ENCODE assay signal across 1 cellular context in genomic region chr2:113965644-113966043, GRCh38.
A peak's percentile ranks its signal among the peaks of the same experiment; 100 is the strongest.
TF ChIP-seq lines count a peak whose summit lies in the region.

No MANE protein-coding gene starts in this region.

TF ChIP-seq in HepG2, 621 proteins besides CTCF, POLR2A, EP300 and RAD21 (continued from another document and continues in another):
- TF ChIP-seq, protein P1, sequence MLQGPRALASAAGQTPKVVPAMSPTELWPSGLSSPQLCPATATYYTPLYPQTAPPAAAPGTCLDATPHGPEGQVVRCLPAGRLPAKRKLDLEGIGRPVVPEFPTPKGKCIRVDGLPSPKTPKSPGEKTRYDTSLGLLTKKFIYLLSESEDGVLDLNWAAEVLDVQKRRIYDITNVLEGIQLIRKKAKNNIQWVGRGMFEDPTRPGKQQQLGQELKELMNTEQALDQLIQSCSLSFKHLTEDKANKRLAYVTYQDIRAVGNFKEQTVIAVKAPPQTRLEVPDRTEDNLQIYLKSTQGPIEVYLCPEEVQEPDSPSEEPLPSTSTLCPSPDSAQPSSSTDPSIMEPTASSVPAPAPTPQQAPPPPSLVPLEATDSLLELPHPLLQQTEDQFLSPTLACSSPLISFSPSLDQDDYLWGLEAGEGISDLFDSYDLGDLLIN (CRISPR knock-in tag; IDR thresholded peaks at IDR 0.05; ENCODE audit: borderline replicate concordance), result no peak
- TF ChIP-seq NR2F6 (IDR thresholded peaks at IDR 0.05), result no peak
- peak; percentile 52; the same call in 1 of the 2 replicates for TF ChIP-seq NR2F6 (CRISPR knock-in tag; IDR thresholded peaks at IDR 0.05)
- TF ChIP-seq MAF1 (CRISPR knock-in tag; IDR thresholded peaks at IDR 0.05; ENCODE audit: borderline replicate concordance), result no peak
- TF ChIP-seq TSC22D2 (CRISPR knock-in tag; IDR thresholded peaks at IDR 0.05; ENCODE audit: borderline replicate concordance), result no peak
- TF ChIP-seq CREBL2 (CRISPR knock-in tag; IDR thresholded peaks at IDR 0.05; ENCODE audit: borderline replicate concordance), result no peak
- no peak for TF ChIP-seq NR2F2 (IDR thresholded peaks at IDR 0.05; ENCODE audit: borderline replicate concordance, low read depth)
- TF ChIP-seq KLF15 (CRISPR knock-in tag; IDR thresholded peaks at IDR 0.05; ENCODE audit: borderline replicate concordance), result no peak
- peak; percentile 96 for TF ChIP-seq STAG1 (CRISPR knock-in tag; IDR thresholded peaks at IDR 0.05)
- TF ChIP-seq ZBTB7B (CRISPR knock-in tag; IDR thresholded peaks at IDR 0.05), result no peak
- TF ChIP-seq ZSCAN25 (CRISPR knock-in tag; IDR thresholded peaks at IDR 0.05), result no peak
- TF ChIP-seq, protein P2, sequence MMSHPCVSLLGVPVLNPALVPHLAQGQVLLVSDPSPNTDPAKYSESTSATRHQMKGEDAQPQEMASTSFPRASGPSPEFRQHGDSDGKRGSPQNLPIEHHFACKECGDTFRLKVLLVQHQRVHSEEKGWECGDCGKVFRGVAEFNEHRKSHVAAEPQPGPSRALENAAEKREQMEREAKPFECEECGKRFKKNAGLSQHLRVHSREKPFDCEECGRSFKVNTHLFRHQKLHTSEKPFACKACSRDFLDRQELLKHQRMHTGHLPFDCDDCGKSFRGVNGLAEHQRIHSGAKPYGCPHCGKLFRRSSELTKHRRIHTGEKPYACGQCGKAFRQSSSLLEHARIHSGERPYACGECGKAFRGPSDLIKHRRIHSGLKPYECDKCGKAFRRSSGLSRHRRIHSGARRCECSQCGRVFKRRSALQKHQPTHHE (CRISPR knock-in tag; IDR thresholded peaks at IDR 0.05; ENCODE audit: borderline replicate concordance), result no peak
- TF ChIP-seq SMYD3 (CRISPR knock-in tag; IDR thresholded peaks at IDR 0.05), result no peak
- no peak for TF ChIP-seq HNF1B (CRISPR knock-in tag; IDR thresholded peaks at IDR 0.05)
- no peak for TF ChIP-seq ONECUT2 (CRISPR knock-in tag; IDR thresholded peaks at IDR 0.05)
- no peak for TF ChIP-seq BRD4 (CRISPR knock-in tag; IDR thresholded peaks at IDR 0.05)
- no peak for TF ChIP-seq FOXM1 (CRISPR knock-in tag; IDR thresholded peaks at IDR 0.05)
- TF ChIP-seq ZNF614 (CRISPR knock-in tag; IDR thresholded peaks at IDR 0.05; ENCODE audit: borderline replicate concordance), result peak; percentile 47; the same call in 1 of the 2 replicates
- peak; percentile 51; the same call in 1 of the 2 replicates for TF ChIP-seq ZKSCAN8 (CRISPR knock-in tag; IDR thresholded peaks at IDR 0.05; ENCODE audit: borderline replicate concordance)
- no peak for TF ChIP-seq HNF4A (CRISPR knock-in tag; IDR thresholded peaks at IDR 0.05)
- TF ChIP-seq SP4 (CRISPR knock-in tag; IDR thresholded peaks at IDR 0.05), result no peak
- TF ChIP-seq ZFP1 (CRISPR knock-in tag; IDR thresholded peaks at IDR 0.05), result no peak
- no peak for TF ChIP-seq PLSCR1 (CRISPR knock-in tag; IDR thresholded peaks at IDR 0.05; ENCODE audit: borderline replicate concordance)
- no peak for TF ChIP-seq AGO2 (optimal IDR thresholded peaks at IDR 0.05; ENCODE audit: low read depth, low read length)
- TF ChIP-seq SETDB1 (CRISPR knock-in tag; IDR thresholded peaks at IDR 0.05; ENCODE audit: borderline replicate concordance), result no peak
- TF ChIP-seq MAFF (IDR thresholded peaks at IDR 0.05; ENCODE audit: low read depth, low read length), result no peak
- no peak for TF ChIP-seq SP1 (IDR thresholded peaks at IDR 0.05)
- no peak for TF ChIP-seq SP1 (CRISPR knock-in tag; IDR thresholded peaks at IDR 0.05)
- TF ChIP-seq ZNF317 (CRISPR knock-in tag; IDR thresholded peaks at IDR 0.05), result peak; percentile 80
- TF ChIP-seq DMAP1 (CRISPR knock-in tag; IDR thresholded peaks at IDR 0.05), result no peak
- TF ChIP-seq TBL1XR1 (IDR thresholded peaks at IDR 0.05; ENCODE audit: borderline replicate concordance, low read length, partially characterized antibody), result no peak
- TF ChIP-seq STAT6 (CRISPR knock-in tag; IDR thresholded peaks at IDR 0.05; ENCODE audit: borderline replicate concordance), result no peak
- no peak for TF ChIP-seq NONO (IDR thresholded peaks at IDR 0.05)
- TF ChIP-seq NONO (CRISPR knock-in tag; conservative IDR thresholded peaks at IDR 0.05), result no peak
- TF ChIP-seq GLMP (CRISPR knock-in tag; IDR thresholded peaks at IDR 0.05; ENCODE audit: borderline replicate concordance), result no peak
- TF ChIP-seq SMAD1 (CRISPR knock-in tag; IDR thresholded peaks at IDR 0.05; ENCODE audit: borderline replicate concordance, low read depth), result no peak
- TF ChIP-seq RORA (CRISPR knock-in tag; IDR thresholded peaks at IDR 0.05), result no peak
- TF ChIP-seq ZNF556 (CRISPR knock-in tag; IDR thresholded peaks at IDR 0.05; ENCODE audit: borderline replicate concordance), result no peak
- 0 out of 2 replicates have a peak, but pooled peaks have one; percentile 61 for TF ChIP-seq ZNF124 (CRISPR knock-in tag; IDR thresholded peaks at IDR 0.05)
- no peak for TF ChIP-seq MAZ (IDR thresholded peaks at IDR 0.05; ENCODE audit: borderline replicate concordance, low read depth, low read length)
- TF ChIP-seq MAZ (CRISPR knock-in tag; IDR thresholded peaks at IDR 0.05; ENCODE audit: low read depth), result no peak
- no peak for TF ChIP-seq ZC3H13 (CRISPR knock-in tag; IDR thresholded peaks at IDR 0.05)
- no peak for TF ChIP-seq ATM (IDR thresholded peaks at IDR 0.05; ENCODE audit: borderline replicate concordance)
- TF ChIP-seq PREB (CRISPR knock-in tag; IDR thresholded peaks at IDR 0.05), result no peak
- TF ChIP-seq ZNF770 (CRISPR knock-in tag; IDR thresholded peaks at IDR 0.05), result no peak
- no peak for TF ChIP-seq ZNF383 (CRISPR knock-in tag; IDR thresholded peaks at IDR 0.05; ENCODE audit: borderline replicate concordance)
- no peak for TF ChIP-seq TRAFD1 (CRISPR knock-in tag; IDR thresholded peaks at IDR 0.05; ENCODE audit: borderline replicate concordance)
- TF ChIP-seq ZNF720 (CRISPR knock-in tag; IDR thresholded peaks at IDR 0.05), result no peak
- TF ChIP-seq MBD4 (IDR thresholded peaks at IDR 0.05; ENCODE audit: borderline replicate concordance, low read length), result no peak
- TF ChIP-seq, protein P3, sequence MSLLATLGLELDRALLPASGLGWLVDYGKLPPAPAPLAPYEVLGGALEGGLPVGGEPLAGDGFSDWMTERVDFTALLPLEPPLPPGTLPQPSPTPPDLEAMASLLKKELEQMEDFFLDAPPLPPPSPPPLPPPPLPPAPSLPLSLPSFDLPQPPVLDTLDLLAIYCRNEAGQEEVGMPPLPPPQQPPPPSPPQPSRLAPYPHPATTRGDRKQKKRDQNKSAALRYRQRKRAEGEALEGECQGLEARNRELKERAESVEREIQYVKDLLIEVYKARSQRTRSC (CRISPR knock-in tag; IDR thresholded peaks at IDR 0.05; ENCODE audit: low read depth), result no peak
- TF ChIP-seq PHF5A (CRISPR knock-in tag; IDR thresholded peaks at IDR 0.05; ENCODE audit: low read depth, unreplicated experiment), result no peak
